8 cellular contexts compared by ENCODE assay signal in genomic region chr17:76005263-76006149, GRCh38. TPM values are rescaled to one million over a fixed set of nuclear protein-coding genes. Genes with fewer than 3 reads are reported as not detected.
A peak's percentile ranks its signal among the peaks of the same experiment; 100 is the strongest.
DNase-seq lines count a peak whose midpoint lies in the region; ATAC-seq and TF ChIP-seq lines count a peak whose summit lies in the region.

No MANE protein-coding gene starts in this region.

- intact Hi-C loops in activated naive CD4-positive, alpha-beta T cell treated with anti-CD3 and anti-CD28 coated beads for 36 hours (cut with micrococcal nuclease) = loop anchor here (1.0 to 10.0 kb wide), 2 partner anchors 100 to 251 kb away; no protein-coding TSS in a partner anchor
- intact Hi-C loops in Right ventricle myocardium inferior (cut with DNase I) = loop anchor here (1.0 to 10.0 kb wide), 2 partner anchors 100 to 231 kb away; a partner anchor contains a TSS
- intact Hi-C loops in aorta (cut with DNase I) = loop anchor here in 1 of 2 donors (2.0 kb wide), 1 partner anchor 101 kb away; the partner anchor contains the start of gene MRPL38

- H3K9me3 Mint-ChIP-seq in activated naive CD4-positive, alpha-beta T cell treated with anti-CD3 and anti-CD28 coated beads for 36 hours = no peaks in the 10 kb centered on the region

- DNase-seq in DND-41 (peak; percentile 82), NAMALWA (ENCODE audit: low spot score) (peak; percentile 84), SK-N-SH (peak; percentile 92), Right ventricle myocardium inferior (ENCODE audit: missing footprints) (no peak), renal cortical epithelial cell (ENCODE audit: low read depth) (peak; percentile 36), aorta (peak; percentile 82 to 89)
- DNase-seq in activated naive CD4-positive, alpha-beta T cell treated with anti-CD3 and anti-CD28 coated beads for 36 hours = peak; percentile 95

- CTCF ChIA-PET in SK-N-SH (lab: Yijun Ruan, JAX) = interaction anchor here (0.6 to 10.2 kb wide), 57 partner anchors 8 to 290 kb away, joined by 3 to 231 read pairs (median 4); partner anchors contain the start of genes MRPL38, SRP68, TRIM65 and UNC13D
- CTCF ChIA-PET in activated naive CD4-positive, alpha-beta T cell treated with anti-CD3 and anti-CD28 coated beads for 36 hours (lab: Charles Lee) = interaction anchor here (0.6 to 11.2 kb wide), 30 partner anchors 7 to 539 kb away, joined by 3 to 124 read pairs (median 4); partner anchors contain the start of genes EXOC7, FBF1, MRPL38 and WBP2

- H3K27ac ChIP-seq in DND-41 (ENCODE audit: low read length) (peak overlapping the region; percentile 35; the same call in 1 of the 2 replicates), SK-N-SH (ENCODE audit: low read depth in 2 of 2, low read length in 1 of 2) (peak overlapping the region in 1 of 2 experiments; percentile 38; a peak in 1 of 4 replicates), aorta (ENCODE audit: low read depth in 1 of 2, low read length in 2 of 2) (no peak overlapping the region)

- peak; percentile 83 for ATAC-seq in DND-41 (ENCODE audit: insufficient read depth, low read depth)
- peak; percentile 70 for ATAC-seq in Right ventricle myocardium inferior
- ATAC-seq in aorta (ENCODE audit: low FRiP score) = no peak
- no peak for ATAC-seq in GM21717 (IDR thresholded peaks at IDR 0.05; ENCODE audit: unreplicated experiment)

- POLR2A ChIA-PET in SK-N-SH (lab: Yijun Ruan, JAX) = no interaction called here

- H3F3A ChIP-seq in SK-N-SH (replicated peaks; ENCODE audit: insufficient read depth) = peaks cover 22% of the 10 kb centered on the region

- H3K4me1 Mint-ChIP-seq in activated naive CD4-positive, alpha-beta T cell treated with anti-CD3 and anti-CD28 coated beads for 36 hours (ENCODE audit: low read depth) = no peaks in the 10 kb centered on the region

- peak; percentile 83 for TF ChIP-seq RAD21 in SK-N-SH (IDR thresholded peaks at IDR 0.05; ENCODE audit: low read length)

- H3K36me3 ChIP-seq in DND-41 (ENCODE audit: insufficient read depth, low read length) (0 out of 2 replicates have a peak, but pooled peaks cover 4% of the 10 kb centered on the region), SK-N-SH (replicated peaks in 1 of 2; ENCODE audit: control insufficient read depth in 1 of 2, insufficient read depth in 2 of 2, low read length in 1 of 2) (no peaks in the 10 kb centered on the region), aorta (ENCODE audit: control insufficient read depth in 1 of 2, insufficient read depth in 2 of 2, low read length in 1 of 2) (peaks cover 0 to 1% of the 10 kb centered on the region in 2 donors)

- no peaks in the 10 kb centered on the region for H3K27me3 Mint-ChIP-seq in activated naive CD4-positive, alpha-beta T cell treated with anti-CD3 and anti-CD28 coated beads for 36 hours (ENCODE audit: low read depth)

- no peaks in the 10 kb centered on the region for H3K79me2 ChIP-seq in DND-41 (ENCODE audit: insufficient read depth, low read length)
- H3K79me2 ChIP-seq in SK-N-SH (ENCODE audit: insufficient read depth) = no peaks in the 10 kb centered on the region

- H3K4me2 ChIP-seq in DND-41 (ENCODE audit: insufficient read depth, low read length) (no peak overlapping the region), SK-N-SH (peak overlapping the region; percentile 43)

- no peak overlapping the region for H2AFZ ChIP-seq in DND-41 (ENCODE audit: low read depth, low read length)
- H2AFZ ChIP-seq in SK-N-SH (ENCODE audit: low read depth) = no peak overlapping the region

- H3K9me3 ChIP-seq in DND-41 (ENCODE audit: insufficient read depth, low read length, severe bottlenecking) (no peaks in the 10 kb centered on the region), SK-N-SH (no peaks in the 10 kb centered on the region), aorta (ENCODE audit: control insufficient read depth, low read length) (no peaks in the 10 kb centered on the region)

- no peak overlapping the region for H3K4me3 ChIP-seq in DND-41 (ENCODE audit: low read depth in 1 of 2, low read length in 2 of 2)
- no peak overlapping the region; a peak in 1 of 4 replicates for H3K4me3 ChIP-seq in SK-N-SH (ENCODE audit: low read depth in 2 of 2, low read length in 1 of 2)
- H3K4me3 ChIP-seq in aorta (ENCODE audit: low read length in 2 of 2) = no peak overlapping the region

- no peak overlapping the region for H3K4me3 Mint-ChIP-seq in activated naive CD4-positive, alpha-beta T cell treated with anti-CD3 and anti-CD28 coated beads for 36 hours

- no peaks in the 10 kb centered on the region for H3K36me3 Mint-ChIP-seq in activated naive CD4-positive, alpha-beta T cell treated with anti-CD3 and anti-CD28 coated beads for 36 hours (ENCODE audit: low read depth)

- H3K4me1 ChIP-seq in DND-41 (ENCODE audit: insufficient read depth, low read length) = no peaks in the 10 kb centered on the region
- H3K4me1 ChIP-seq in SK-N-SH (ENCODE audit: control insufficient read depth in 1 of 2, insufficient read depth in 2 of 2, low read depth in 1 of 2, low read length in 1 of 2) = peaks cover 0 to 10% of the 10 kb centered on the region in 2 experiments; a peak in 2 of 4 replicates
- H3K4me1 ChIP-seq in aorta (ENCODE audit: control insufficient read depth in 1 of 2, insufficient read depth in 2 of 2, low read length in 2 of 2) = no peaks in the 10 kb centered on the region

- H3K9ac ChIP-seq in DND-41 (ENCODE audit: low read depth, low read length) (no peak overlapping the region), SK-N-SH (peak overlapping the region; percentile 3; the same call in 1 of the 2 replicates)

- TF ChIP-seq EP300 in SK-N-SH (IDR thresholded peaks at IDR 0.05; ENCODE audit: borderline replicate concordance in 1 of 2, low read depth in 1 of 2, low read length in 1 of 2) = no peak

- H4K20me1 ChIP-seq in DND-41 (ENCODE audit: insufficient read depth, low read length) (no peaks in the 10 kb centered on the region), SK-N-SH (ENCODE audit: insufficient read depth) (no peaks in the 10 kb centered on the region)

- TF ChIP-seq CTCF in DND-41 (IDR thresholded peaks at IDR 0.05; ENCODE audit: borderline replicate concordance, extremely low read depth, low read length, poor library complexity, severe bottlenecking) = peak; percentile 80
- peak; percentile 94 for TF ChIP-seq CTCF in SK-N-SH (IDR thresholded peaks at IDR 0.05)

- H3K27ac Mint-ChIP-seq in activated naive CD4-positive, alpha-beta T cell treated with anti-CD3 and anti-CD28 coated beads for 36 hours = no peak overlapping the region

- no peaks in the 10 kb centered on the region for H3K9me2 ChIP-seq in SK-N-SH

- H3K27me3 ChIP-seq in DND-41 (ENCODE audit: insufficient read depth, low read length, poor library complexity) (no peaks in the 10 kb centered on the region), SK-N-SH (ENCODE audit: insufficient read depth) (no peaks in the 10 kb centered on the region), aorta (ENCODE audit: control insufficient read depth in 1 of 2, insufficient read depth in 2 of 2, low read length in 1 of 2) (no peaks in the 10 kb centered on the region)

- 67% methylated on average over 16 of the region's 16 CpGs for WGBS in SK-N-SH (ENCODE audit: low lambda C conversion rate)
- 64 to 67% methylated on average over 16 of the region's 16 CpGs for WGBS in aorta, 2 donors

TF ChIP-seq in SK-N-SH, 30 proteins besides CTCF, POLR2A, EP300 and RAD21 (continues in another document):
- TF ChIP-seq TAF1 (IDR thresholded peaks at IDR 0.05; ENCODE audit: borderline replicate concordance, low read depth, low read length) = no peak
- TF ChIP-seq IRF3 (IDR thresholded peaks at IDR 0.05; ENCODE audit: low read depth, low read length) = no peak
- no peak for TF ChIP-seq NFIC (IDR thresholded peaks at IDR 0.05; ENCODE audit: borderline replicate concordance)
- TF ChIP-seq JUND (IDR thresholded peaks at IDR 0.05) = no peak

RNA-seq across cellular contexts. Expression of gene CDK3, which starts 4.9 kb away (rescaled TPM):
- polyA plus RNA-seq in SK-N-SH (2012; rRNA removed) = 14.6 and 22.1 TPM in 2 replicates
- 2.8 and 4.4 TPM in 2 replicates for polyA plus RNA-seq in SK-N-SH (2012; cell fraction: cytosol; rRNA removed)
- polyA plus RNA-seq in SK-N-SH (2012; cell fraction: nucleus; rRNA removed) = 71.9 and 153 TPM in 2 replicates
- 1 to 10 TPM; 3.1 to 5.0 TPM for total RNA-seq in activated naive CD4-positive, alpha-beta T cell treated with anti-CD3 and anti-CD28 coated beads for 36 hours
- 2.2 TPM for total RNA-seq in Right ventricle myocardium inferior
- 0.87 and 3.0 TPM in 2 replicates for total RNA-seq in renal cortical epithelial cell
- total RNA-seq in aorta = 1 to 10 TPM; 3.5 to 7.2 TPM
- 10 to 100 TPM in 1 of 2 donors, 1 to 10 TPM in 1; 3.9 to 24.0 TPM for polyA plus RNA-seq in aorta

RNA-seq across cellular contexts. Expression of gene EVPL, which starts 21.6 kb away (rescaled TPM):
- polyA plus RNA-seq in SK-N-SH (2012; rRNA removed) (0.15 and 0.23 TPM in 2 replicates), aorta (10 to 100 TPM in 1 of 2 donors, under 1 TPM in 1; 0.10 to 12.5 TPM)
- 0.09 and 0.16 TPM in 2 replicates for polyA plus RNA-seq in SK-N-SH (2012; cell fraction: cytosol; rRNA removed)
- polyA plus RNA-seq in SK-N-SH (2012; cell fraction: nucleus; rRNA removed) = 0.26 and 0.42 TPM in 2 replicates
- total RNA-seq in activated naive CD4-positive, alpha-beta T cell treated with anti-CD3 and anti-CD28 coated beads for 36 hours = under 1 TPM in 1 of 2 experiments, not detected in 1; 0.14 TPM
- total RNA-seq in Right ventricle myocardium inferior (0.11 TPM), renal cortical epithelial cell (14.1 and 14.4 TPM in 2 replicates), aorta (under 1 TPM; 0.16 to 0.21 TPM)

RNA-seq across cellular contexts. Expression of gene TEN1, which starts 26.5 kb away (rescaled TPM):
- polyA plus RNA-seq in SK-N-SH (2012; rRNA removed) (33.6 and 38.1 TPM in 2 replicates), aorta (10 to 100 TPM; 18.8 to 19.7 TPM)
- polyA plus RNA-seq in SK-N-SH (2012; cell fraction: cytosol; rRNA removed) = 16.0 and 22.3 TPM in 2 replicates
- 94.0 and 103 TPM in 2 replicates for polyA plus RNA-seq in SK-N-SH (2012; cell fraction: nucleus; rRNA removed)
- total RNA-seq in activated naive CD4-positive, alpha-beta T cell treated with anti-CD3 and anti-CD28 coated beads for 36 hours = 10 to 100 TPM in 1 of 2 experiments, 1 to 10 TPM in 1; 9.7 to 12.2 TPM
- total RNA-seq in Right ventricle myocardium inferior (9.4 TPM), renal cortical epithelial cell (15.5 and 17.2 TPM in 2 replicates), aorta (10 to 100 TPM in 1 of 2 donors, 1 to 10 TPM in 1; 8.9 to 15.1 TPM)

RNA-seq across cellular contexts. Expression of gene ACOX1, which starts 26.5 kb away (rescaled TPM):
- polyA plus RNA-seq in SK-N-SH (2012; rRNA removed) (21.5 and 29.7 TPM in 2 replicates), aorta (10 to 100 TPM; 14.6 to 16.2 TPM)
- 16.2 and 19.6 TPM in 2 replicates for polyA plus RNA-seq in SK-N-SH (2012; cell fraction: cytosol; rRNA removed)
- polyA plus RNA-seq in SK-N-SH (2012; cell fraction: nucleus; rRNA removed) = 35.9 and 44.1 TPM in 2 replicates
- 10 to 100 TPM; 31.4 to 34.9 TPM for total RNA-seq in activated naive CD4-positive, alpha-beta T cell treated with anti-CD3 and anti-CD28 coated beads for 36 hours
- total RNA-seq in Right ventricle myocardium inferior (80.9 TPM), renal cortical epithelial cell (96.4 and 104 TPM in 2 replicates), aorta (10 to 100 TPM; 41.5 to 48.8 TPM)

Comparison
In these comparisons a context has a peak if more than half of its experiments do, and no peak if none do; other contexts are left out.
1. ATAC-seq: peak in DND-41 (single experiment) and Right ventricle myocardium inferior (single experiment); none in aorta (single experiment) and GM21717 (single experiment).
2. RNA of gene EVPL, which starts 21.6 kb away (total RNA-seq): 14.1 to 14.4 TPM in renal cortical epithelial cell; 0.16 to 0.21 TPM in aorta, 0.14 TPM in activated naive CD4-positive, alpha-beta T cell treated with anti-CD3 and anti-CD28 coated beads for 36 hours and 0.11 TPM in Right ventricle myocardium inferior (single experiment); every median in the first group is over 10 times any median in the second.